In genomic region chr1:206653715-206654459, GRCh38 we compare ENCODE assay signal across 27 cellular contexts.
"Had no signal": no experiment of that assay in that cellular context is flagged by ENCODE, and none has a peak within 500 bp of the region (broad histone marks: within the 10 kb centered on the region; RNA-seq: fewer than 3 reads in every experiment).

No MANE protein-coding gene starts in this region.

- H3K36me3 ChIP-seq: neural progenitor cell, thoracic aorta had no signal

- H3K9me3 ChIP-seq: thoracic aorta had no signal

- ATAC-seq: natural killer cell; sciatic nerve; stimulated activated naive CD8-positive, alpha-beta T cell treated with anti-CD3 and anti-CD28 coated beads, Interleukin-15, Interleukin-2, amounts not matched to agents 100 U/mL and 50 U/mL, for 24 hours had no signal

- H3K27ac ChIP-seq: neural progenitor cell, thoracic aorta had no signal

- FAIRE-seq: astrocyte, colon, endometrium, islet of Langerhans, urothelium cell line had no signal

- DNase-seq: activated CD4-positive, alpha-beta memory T cell treated with anti-CD3 and anti-CD28 coated beads, Interleukin-2, amount 10 ng/mL, durations not matched to agents 7 days and 5 days; activated CD4-positive, alpha-beta T cell treated with anti-CD3 and anti-CD28 coated beads, Interleukin-2, amount 10 ng/mL, durations not matched to agents 7 days and 5 days; activated CD4-positive, CD25-positive, alpha-beta regulatory T cell treated with anti-CD3 and anti-CD28 coated beads, Interleukin-2, amount 50 U/mL, for 72 hours; activated CD8-positive, alpha-beta memory T cell treated with anti-CD3 and anti-CD28 coated beads, Interleukin-2, amount 50 U/mL, for 48 hours; activated gamma-delta T cell treated with Interleukin-2 at 50 U/mL for 16 hours; activated naive CD4-positive, alpha-beta T cell treated with anti-CD3 and anti-CD28 coated beads, Interleukin-2, amount 50 U/mL, for 16 hours; activated T-cell treated with anti-CD3 and anti-CD28 coated beads, Interleukin-2, amount 50 U/mL, for 24 hours; amniotic stem cell; effector CD4-positive, alpha-beta T cell; foreskin fibroblast; natural killer cell; occipital lobe; posterior cingulate gyrus; stimulated activated CD4-positive, alpha-beta T cell treated with anti-CD3 and anti-CD28 coated beads, Interleukin-12 subunit alpha, Interleukin-12 subunit beta, amount 100 ng/mL, for 4 hours; stimulated activated CD4-positive, alpha-beta T cell treated with anti-CD3 and anti-CD28 coated beads, Interleukin-4, amount 100 ng/mL, for 1 hour; stimulated activated naive CD8-positive, alpha-beta T cell treated with anti-CD3 and anti-CD28 coated beads, Interleukin-15, Interleukin-2, amounts not matched to agents 100 U/mL and 50 U/mL, for 24 hours; T-helper 9 cell; trophoblast cell had no signal

- H3K9ac ChIP-seq: neural progenitor cell had no signal

- H3K4me3 ChIP-seq: neural progenitor cell, skin epidermis, thoracic aorta had no signal

- H2AFZ ChIP-seq: neural progenitor cell had no signal

- H3K4me2 ChIP-seq: neural progenitor cell had no signal
